ENCODE assay signal across 11 cellular contexts in genomic region chr2:33216508-33217182, GRCh38.
A peak's percentile ranks its signal among the peaks of the same experiment; 100 is the strongest.
DNase-seq lines count a peak whose midpoint lies in the region; ATAC-seq and TF ChIP-seq lines count a peak whose summit lies in the region.
"Had no signal": no experiment of that assay in that cellular context is flagged by ENCODE, and none has a peak within 500 bp of the region (broad histone marks: within the 10 kb centered on the region; RNA-seq: fewer than 3 reads in every experiment).

No MANE protein-coding gene starts in this region.

- H3K27me3 ChIP-seq in fibroblast of lung (ENCODE audit: control insufficient read depth, insufficient read depth, low read length) (no peaks in the 10 kb centered on the region), mesendoderm (ENCODE audit: insufficient read depth, low read length, poor library complexity) (no peaks in the 10 kb centered on the region), tibial nerve (no peaks in the 10 kb centered on the region)

- no peak overlapping the region for H2BK15ac ChIP-seq in mesendoderm (replicated peaks; ENCODE audit: low read depth)

- peaks cover 14% of the 10 kb centered on the region for H3K79me2 ChIP-seq in fibroblast of lung (ENCODE audit: control insufficient read depth, insufficient read depth, low read length)
- H3K79me2 ChIP-seq in mesendoderm (ENCODE audit: control insufficient read depth, insufficient read depth, low read length): no peaks in the 10 kb centered on the region

- CTCF ChIA-PET in RWPE1 (lab: Yijun Ruan, JAX): interaction anchor here (0.5 kb wide), 1 partner anchor 1368 kb away, joined by 4 read pairs; no protein-coding TSS in a partner anchor
- CTCF ChIA-PET in Calu3 (lab: Charles Lee): no interaction called here

- H2BK120ac ChIP-seq in mesendoderm (ENCODE audit: low read depth, low read length): no peak overlapping the region

- H3K9me3 ChIP-seq in fibroblast of lung (ENCODE audit: control insufficient read depth, insufficient read depth, low read depth, low read length) (no peaks in the 10 kb centered on the region), tibial nerve (no peaks in the 10 kb centered on the region)

- H3K56ac ChIP-seq in mesendoderm (ENCODE audit: low read length): no peak overlapping the region

- no peaks in the 10 kb centered on the region for H3K36me3 Mint-ChIP-seq in stimulated activated naive B cell treated with anti-CD40 and anti-IgM and Interleukin-4, amounts not matched to agents 10 μg/mL and 1 μg/mL and 100 μg/mL, for 72 hours
- no peaks in the 10 kb centered on the region for H3K36me3 Mint-ChIP-seq in Calu3 (ENCODE audit: insufficient read depth, unreplicated experiment)

- H3K23ac ChIP-seq in mesendoderm (ENCODE audit: low read length): no peak overlapping the region

- H3K4me1 ChIP-seq in fibroblast of lung (ENCODE audit: control insufficient read depth, extremely low read depth, insufficient read depth, low read length) (peaks cover 42% of the 10 kb centered on the region), mesendoderm (ENCODE audit: control insufficient read depth, low read depth, low read length) (peaks cover 8% of the 10 kb centered on the region), tibial nerve (peaks cover 0 to 64% (median 3%) of the 10 kb centered on the region in 4 donors)

- intact Hi-C loops in Calu3 (cut with micrococcal nuclease; ENCODE audit: unreplicated experiment): no loop called here

- POLR2A ChIA-PET in RWPE1 (lab: Yijun Ruan, JAX; ENCODE audit: low non-redundant PET): no interaction called here

- no peak overlapping the region for H2BK5ac ChIP-seq in mesendoderm (ENCODE audit: low read length)

- H3K27me3 Mint-ChIP-seq in stimulated activated naive B cell treated with anti-CD40 and anti-IgM and Interleukin-4, amounts not matched to agents 10 μg/mL and 1 μg/mL and 100 μg/mL, for 72 hours: no peaks in the 10 kb centered on the region
- no peaks in the 10 kb centered on the region for H3K27me3 Mint-ChIP-seq in Calu3 (ENCODE audit: unreplicated experiment)
- H3K27me3 Mint-ChIP-seq: brain had no signal

- no peaks in the 10 kb centered on the region for H3K79me1 ChIP-seq in mesendoderm (ENCODE audit: low read length)

- H2AK5ac ChIP-seq in mesendoderm (ENCODE audit: low read length): no peak overlapping the region

- H3K27ac ChIP-seq in RWPE1: peak overlapping the region; percentile 53
- H3K27ac ChIP-seq in fibroblast of lung (ENCODE audit: insufficient read depth, low read length): peak overlapping the region; percentile 68
- no peak overlapping the region for H3K27ac ChIP-seq in mesendoderm (ENCODE audit: low read depth, low read length)
- H3K27ac ChIP-seq in tibial nerve: peak overlapping the region in 2 of 4 donors; percentile 53 to 75
- H3K27ac ChIP-seq: HL-60 had no signal

- H3K4me1 Mint-ChIP-seq in stimulated activated naive B cell treated with anti-CD40 and anti-IgM and Interleukin-4, amounts not matched to agents 10 μg/mL and 1 μg/mL and 100 μg/mL, for 72 hours: peaks cover 4 to 5% of the 10 kb centered on the region in 2 donors
- peaks cover 28% of the 10 kb centered on the region for H3K4me1 Mint-ChIP-seq in Calu3 (ENCODE audit: low read depth, unreplicated experiment)

- H3K4me3 Mint-ChIP-seq in stimulated activated naive B cell treated with anti-CD40 and anti-IgM and Interleukin-4, amounts not matched to agents 10 μg/mL and 1 μg/mL and 100 μg/mL, for 72 hours: no peak overlapping the region
- no peak overlapping the region for H3K4me3 Mint-ChIP-seq in Calu3 (ENCODE audit: low read depth, unreplicated experiment)
- H3K4me3 Mint-ChIP-seq: activated T-cell treated with anti-CD3 and anti-CD28 coated beads, Interleukin-2, amount 50 U/mL, for 24 hours; brain had no signal

- H3K18ac ChIP-seq in mesendoderm (ENCODE audit: low read length): peak overlapping the region; percentile 65

- no CpG with 5 or more reads among the region's 3 CpGs for WGBS in mesendoderm (ENCODE audit: extremely low coverage, insufficient coverage, low lambda C conversion rate)
- whole genome bisulfite sequencing in tibial nerve, 2 donors: 42 to 46% methylated on average over 3 of the region's 3 CpGs

- H3K4me3 ChIP-seq in fibroblast of lung (replicated peaks in 1 of 4; ENCODE audit: control extremely low read depth in 1 of 4, insufficient read depth in 1 of 4, low read depth in 3 of 4, low read length in 4 of 4): no peak overlapping the region
- no peak overlapping the region for H3K4me3 ChIP-seq in mesendoderm (ENCODE audit: low read length)
- H3K4me3 ChIP-seq in tibial nerve: no peak overlapping the region

- H4K8ac ChIP-seq in mesendoderm (ENCODE audit: low read depth, low read length): no peak overlapping the region

- no peak overlapping the region for H3K27ac Mint-ChIP-seq in stimulated activated naive B cell treated with anti-CD40 and anti-IgM and Interleukin-4, amounts not matched to agents 10 μg/mL and 1 μg/mL and 100 μg/mL, for 72 hours
- no peak overlapping the region for H3K27ac Mint-ChIP-seq in Calu3 (ENCODE audit: unreplicated experiment)
- H3K27ac Mint-ChIP-seq: activated T-cell treated with anti-CD3 and anti-CD28 coated beads, Interleukin-2, amount 50 U/mL, for 24 hours had no signal

- no peak for ATAC-seq in stimulated activated naive B cell treated with anti-CD40 and anti-IgM and Interleukin-4, amounts not matched to agents 10 μg/mL and 1 μg/mL and 100 μg/mL, for 72 hours (replicated peaks)
- ATAC-seq in GM19328 (IDR thresholded peaks at IDR 0.05; ENCODE audit: unreplicated experiment): no peak

- H3K4me2 ChIP-seq in fibroblast of lung (ENCODE audit: extremely low read depth, insufficient read depth, low read length) (peak overlapping the region; percentile 15), mesendoderm (ENCODE audit: low read length) (no peak overlapping the region)

- no peak overlapping the region for H3K9ac ChIP-seq in fibroblast of lung (ENCODE audit: insufficient read depth, low read length)
- H3K9ac ChIP-seq in mesendoderm (ENCODE audit: low read length): no peak overlapping the region

- no peaks in the 10 kb centered on the region for H4K20me1 ChIP-seq in fibroblast of lung (ENCODE audit: control insufficient read depth, extremely low read depth, insufficient read depth, low read length)

- BruUV-seq in Calu3 (replicated peaks; lab: Mats Ljungman, UMichigan): no TSS peak

- H4K5ac ChIP-seq in mesendoderm (ENCODE audit: low read length): no peak overlapping the region

- no peak for TF ChIP-seq EP300 in tibial nerve (IDR thresholded peaks at IDR 0.05)

- no peak for TF ChIP-seq POLR2A in tibial nerve (IDR thresholded peaks at IDR 0.05)

- TF ChIP-seq CTCF in RWPE1 (conservative IDR thresholded peaks at IDR 0.05; ENCODE audit: low read depth) (no peak), fibroblast of lung (conservative IDR thresholded peaks at IDR 0.05 in 1 of 2, IDR thresholded peaks at IDR 0.05 in 1 of 2; ENCODE audit: low read depth in 1 of 2, low read length in 2 of 2) (no peak), tibial nerve (IDR thresholded peaks at IDR 0.05) (no peak), Calu3 (IDR thresholded peaks at IDR 0.05; ENCODE audit: unreplicated experiment) (no peak)

- H3K9me3 Mint-ChIP-seq in stimulated activated naive B cell treated with anti-CD40 and anti-IgM and Interleukin-4, amounts not matched to agents 10 μg/mL and 1 μg/mL and 100 μg/mL, for 72 hours: no peaks in the 10 kb centered on the region
- peaks cover 3% of the 10 kb centered on the region for H3K9me3 Mint-ChIP-seq in Calu3 (ENCODE audit: low read depth, unreplicated experiment)
- H3K9me3 Mint-ChIP-seq: activated T-cell treated with anti-CD3 and anti-CD28 coated beads, Interleukin-2, amount 50 U/mL, for 24 hours had no signal

- H3K4ac ChIP-seq in mesendoderm (ENCODE audit: low read depth, low read length): no peak overlapping the region

- H3K36me3 ChIP-seq in fibroblast of lung (ENCODE audit: control insufficient read depth, insufficient read depth, low read length) (no peaks in the 10 kb centered on the region), mesendoderm (ENCODE audit: control insufficient read depth, insufficient read depth, low read length) (no peaks in the 10 kb centered on the region), tibial nerve (no peaks in the 10 kb centered on the region)

- H2AFZ ChIP-seq in fibroblast of lung (ENCODE audit: low read length): no peak overlapping the region

- DNase-seq in RWPE1 (ENCODE audit: low spot score) (no peak), fibroblast of lung (ENCODE audit: low read depth in 2 of 2) (peak; percentile 49 to 66), mesendoderm (no peak), tibial nerve (ENCODE audit: low spot score in 2 of 2) (peak; percentile 38 to 39), Calu3 (no peak)
- DNase-seq in stimulated activated naive B cell treated with anti-CD40 and anti-IgM and Interleukin-4, amounts not matched to agents 10 μg/mL and 1 μg/mL and 100 μg/mL, for 72 hours: no peak
- DNase-seq in activated CD8-positive, alpha-beta memory T cell treated with anti-CD3 and anti-CD28 coated beads, Interleukin-2, amount 50 U/mL, for 48 hours: no peak
- DNase-seq: activated T-cell treated with anti-CD3 and anti-CD28 coated beads, Interleukin-2, amount 50 U/mL, for 24 hours had no signal

Comparison
In these comparisons a context has a peak if more than half of its experiments do, and no peak if none do; other contexts are left out.
1. DNase-seq: peak in fibroblast of lung (2 of 2) and tibial nerve (2 of 2); none in RWPE1 (single experiment), mesendoderm (single experiment), stimulated activated naive B cell treated with anti-CD40 and anti-IgM and Interleukin-4, amounts not matched to agents 10 μg/mL and 1 μg/mL and 100 μg/mL, for 72 hours (single experiment), activated CD8-positive, alpha-beta memory T cell treated with anti-CD3 and anti-CD28 coated beads, Interleukin-2, amount 50 U/mL, for 48 hours (single experiment) and Calu3 (single experiment).